In genomic region chr1:95311762-95312161, GRCh38 we compare ENCODE assay signal across 33 cellular contexts.
"Had no signal": no experiment of that assay in that cellular context is flagged by ENCODE, and none has a peak within 500 bp of the region (broad histone marks: within the 10 kb centered on the region; RNA-seq: fewer than 3 reads in every experiment).

No MANE protein-coding gene starts in this region.

- H3K4me3 ChIP-seq: body of pancreas, PC-9 had no signal

- H2AFZ ChIP-seq: PC-9 had no signal

- H3K27ac ChIP-seq: body of pancreas, breast epithelium, KMS-11, PC-9, RWPE1, WERI-Rb-1 had no signal

- H3K36me3 Mint-ChIP-seq: activated CD8-positive, alpha-beta memory T cell treated with anti-CD3 and anti-CD28 coated beads, Interleukin-2, amount 10 ng/mL, durations not matched to agents 7 days and 5 days; activated naive CD4-positive, alpha-beta T cell treated with anti-CD3 and anti-CD28 coated beads, Interleukin-2, amount 50 U/mL, for 24 hours; activated naive CD8-positive, alpha-beta T cell treated with anti-CD3 and anti-CD28 coated beads, Interleukin-2, amount 10 ng/mL, durations not matched to agents 7 days and 5 days had no signal

- H3K9me3 ChIP-seq: body of pancreas, breast epithelium had no signal

- H3K4me1 Mint-ChIP-seq: activated CD4-positive, alpha-beta memory T cell treated with anti-CD3 and anti-CD28 coated beads, Interleukin-2, amount 10 ng/mL, durations not matched to agents 7 days and 5 days; activated CD8-positive, alpha-beta memory T cell treated with anti-CD3 and anti-CD28 coated beads, Interleukin-2, amount 10 ng/mL, durations not matched to agents 7 days and 5 days; activated naive CD4-positive, alpha-beta T cell treated with anti-CD3 and anti-CD28 coated beads, Interleukin-2, amount 50 U/mL, for 24 hours; activated naive CD8-positive, alpha-beta T cell treated with anti-CD3 and anti-CD28 coated beads, Interleukin-2, amount 10 ng/mL, durations not matched to agents 7 days and 5 days had no signal

- H3K4me1 ChIP-seq: body of pancreas, breast epithelium had no signal

- ATAC-seq: activated CD8-positive, alpha-beta memory T cell treated with anti-CD3 and anti-CD28 coated beads, Interleukin-2, amount 10 ng/mL, durations not matched to agents 7 days and 5 days; body of pancreas; Right ventricle myocardium inferior had no signal

- H3K9ac ChIP-seq: KMS-11 had no signal

- DNase-seq: activated CD4-positive, alpha-beta memory T cell treated with anti-CD3 and anti-CD28 coated beads, Interleukin-2, amount 10 ng/mL, durations not matched to agents 7 days and 5 days; activated CD4-positive, alpha-beta T cell treated with anti-CD3 and anti-CD28 coated beads for 1 hour; activated CD4-positive, alpha-beta T cell treated with anti-CD3 and anti-CD28 coated beads for 48 hours; activated CD4-positive, CD25-positive, alpha-beta regulatory T cell; activated CD8-positive, alpha-beta memory T cell treated with anti-CD3 and anti-CD28 coated beads for 24 hours; activated CD8-positive, alpha-beta memory T cell treated with anti-CD3 and anti-CD28 coated beads, Interleukin-2, amount 10 ng/mL, durations not matched to agents 7 days and 5 days; activated CD8-positive, alpha-beta memory T cell treated with anti-CD3 and anti-CD28 coated beads, Interleukin-2, amount 50 U/mL, for 48 hours; activated effector memory CD4-positive, alpha-beta T cell treated with Interleukin-2 at 50 U/mL for 16 hours; activated naive CD8-positive, alpha-beta T cell treated with anti-CD3 and anti-CD28 coated beads, Interleukin-2, amount 10 ng/mL, durations not matched to agents 7 days and 5 days; activated T-cell treated with anti-CD3 and anti-CD28 coated beads, Interleukin-2, amount 50 U/mL, for 48 hours; amygdala; body of pancreas; MM.1S; MV-4-11; NCI-H1092; NCI-H146; NCI-H187; NCI-H2171 treated with DMSO at 0.1 percent for 48 hours; NCI-H446; NCI-H524 treated with DMSO at 0.1 percent for 48 hours; NK-92 treated with Interleukin-12 subunit alpha and Interleukin-12 subunit beta, amount 100 ng/mL, for 24 hours; SIG-M5; WERI-Rb-1 had no signal

- H3K4me2 ChIP-seq: KMS-11, PC-9 had no signal

- H3K27me3 ChIP-seq: breast epithelium had no signal

- H3K36me3 ChIP-seq: breast epithelium, WERI-Rb-1 had no signal

- H3K27ac Mint-ChIP-seq: activated CD4-positive, alpha-beta memory T cell treated with anti-CD3 and anti-CD28 coated beads, Interleukin-2, amount 10 ng/mL, durations not matched to agents 7 days and 5 days; activated CD8-positive, alpha-beta memory T cell treated with anti-CD3 and anti-CD28 coated beads, Interleukin-2, amount 10 ng/mL, durations not matched to agents 7 days and 5 days; activated naive CD4-positive, alpha-beta T cell treated with anti-CD3 and anti-CD28 coated beads, Interleukin-2, amount 50 U/mL, for 24 hours; activated naive CD8-positive, alpha-beta T cell treated with anti-CD3 and anti-CD28 coated beads, Interleukin-2, amount 10 ng/mL, durations not matched to agents 7 days and 5 days; T-helper 1 cell treated with Interleukin-12 subunit alpha and Interleukin-12 subunit beta and Interleukin-4 antibody, amounts not matched to agents 30 μg/mL and 1 μg/mL, for 36 hours; T-helper 2 cell treated with Interferon-gamma antibody and Interleukin-4, amounts not matched to agents 5 μg/mL and 100 μg/mL, for 36 hours had no signal

- H3K9me3 Mint-ChIP-seq: activated CD4-positive, alpha-beta memory T cell treated with anti-CD3 and anti-CD28 coated beads, Interleukin-2, amount 10 ng/mL, durations not matched to agents 7 days and 5 days; activated naive CD4-positive, alpha-beta T cell treated with anti-CD3 and anti-CD28 coated beads, Interleukin-2, amount 50 U/mL, for 24 hours; activated naive CD8-positive, alpha-beta T cell treated with anti-CD3 and anti-CD28 coated beads, Interleukin-2, amount 10 ng/mL, durations not matched to agents 7 days and 5 days; T-helper 1 cell treated with Interleukin-12 subunit alpha and Interleukin-12 subunit beta and Interleukin-4 antibody, amounts not matched to agents 30 μg/mL and 1 μg/mL, for 36 hours; T-helper 2 cell treated with Interferon-gamma antibody and Interleukin-4, amounts not matched to agents 5 μg/mL and 100 μg/mL, for 36 hours had no signal

- FAIRE-seq: astrocyte, RCC 7860 had no signal

- H3K4me3 Mint-ChIP-seq: activated CD4-positive, alpha-beta memory T cell treated with anti-CD3 and anti-CD28 coated beads, Interleukin-2, amount 10 ng/mL, durations not matched to agents 7 days and 5 days; activated CD8-positive, alpha-beta memory T cell treated with anti-CD3 and anti-CD28 coated beads, Interleukin-2, amount 10 ng/mL, durations not matched to agents 7 days and 5 days; activated naive CD4-positive, alpha-beta T cell treated with anti-CD3 and anti-CD28 coated beads, Interleukin-2, amount 50 U/mL, for 24 hours; activated naive CD8-positive, alpha-beta T cell treated with anti-CD3 and anti-CD28 coated beads, Interleukin-2, amount 10 ng/mL, durations not matched to agents 7 days and 5 days; T-helper 1 cell treated with Interleukin-12 subunit alpha and Interleukin-12 subunit beta and Interleukin-4 antibody, amounts not matched to agents 30 μg/mL and 1 μg/mL, for 36 hours; T-helper 2 cell treated with Interferon-gamma antibody and Interleukin-4, amounts not matched to agents 5 μg/mL and 100 μg/mL, for 36 hours had no signal
